Comparison of ENCODE assay signal across 1 cellular context in the genomic region with DNA sequence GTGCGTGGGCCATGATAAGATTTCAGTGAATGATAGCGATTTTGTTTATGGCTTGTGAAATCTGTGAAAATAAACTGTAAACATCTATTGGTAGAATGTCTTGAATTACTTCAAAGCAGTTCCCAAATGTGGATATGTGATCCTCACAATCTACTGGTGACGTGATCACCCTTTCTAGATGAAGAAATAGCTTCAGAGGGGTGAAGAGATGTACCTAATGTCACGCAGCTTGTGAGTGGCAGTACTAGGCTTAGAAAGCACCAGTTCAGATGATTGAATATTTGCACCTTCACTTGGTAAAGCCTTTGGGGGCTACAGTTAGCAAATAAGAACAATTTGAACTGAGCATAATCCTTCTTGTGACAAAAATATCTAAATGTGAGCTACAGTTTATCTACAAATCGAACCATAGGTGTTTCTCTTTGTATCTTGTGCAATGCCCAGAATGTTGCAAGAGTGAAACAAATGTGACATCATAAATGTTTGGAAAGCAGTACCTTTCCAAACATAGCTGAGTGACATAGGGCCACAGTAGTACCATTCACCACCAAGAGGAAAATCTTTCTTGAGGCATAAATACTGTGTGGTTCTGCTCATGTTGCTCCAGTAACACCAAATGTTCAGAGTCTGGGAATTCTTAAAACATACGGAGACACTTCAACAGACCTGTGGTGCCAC.
A peak's percentile ranks its signal among the peaks of the same experiment; 100 is the strongest.
TF ChIP-seq lines count a peak whose summit lies in the region.

No MANE protein-coding gene starts in this region.

TF ChIP-seq in liver, 16 proteins besides CTCF, POLR2A, EP300 and RAD21:
- no peak for TF ChIP-seq RXRA (IDR thresholded peaks at IDR 0.05)
- TF ChIP-seq, protein P1, sequence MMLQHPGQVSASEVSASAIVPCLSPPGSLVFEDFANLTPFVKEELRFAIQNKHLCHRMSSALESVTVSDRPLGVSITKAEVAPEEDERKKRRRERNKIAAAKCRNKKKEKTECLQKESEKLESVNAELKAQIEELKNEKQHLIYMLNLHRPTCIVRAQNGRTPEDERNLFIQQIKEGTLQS (IDR thresholded peaks at IDR 0.05) = peak; percentile 41
- peak; percentile 31 to 53 for TF ChIP-seq JUND (IDR thresholded peaks at IDR 0.05)
- TF ChIP-seq HNF4A (conservative IDR thresholded peaks at IDR 0.05) = peak in 1 of 2 donors; percentile 18
- TF ChIP-seq NR2F2 (IDR thresholded peaks at IDR 0.05) = no peak
